Comparison of ENCODE assay signal across 4 cellular contexts in genomic region chr7:76565001-76565400, GRCh38. TPM values are rescaled to one million over a fixed set of nuclear protein-coding genes. Genes with fewer than 3 reads are reported as not detected.
"Had no signal": no experiment of that assay in that cellular context is flagged by ENCODE, and none has a peak within 500 bp of the region (broad histone marks: within the 10 kb centered on the region; RNA-seq: fewer than 3 reads in every experiment).

No MANE protein-coding gene starts in this region.

RNA-seq across cellular contexts. Expression of gene SPDYE16, which starts 21.9 kb away (rescaled TPM):
- total RNA-seq: stomach, transverse colon, urinary bladder, vagina had no signal
